10 cellular contexts compared by ENCODE assay signal in genomic region chrX:154040307-154040756, GRCh38. TPM values are rescaled to one million over a fixed set of nuclear protein-coding genes. Genes with fewer than 3 reads are reported as not detected.
DNase-seq lines count a peak whose midpoint lies in the region; ATAC-seq, FAIRE-seq and TF ChIP-seq lines count a peak whose summit lies in the region.
"Had no signal": no experiment of that assay in that cellular context is flagged by ENCODE, and none has a peak within 500 bp of the region (broad histone marks: within the 10 kb centered on the region; RNA-seq: fewer than 3 reads in every experiment).

No MANE protein-coding gene starts in this region.

- no peak for TF ChIP-seq POLR2A in H54 (IDR thresholded peaks at IDR 0.05; ENCODE audit: low read depth, low read length)

- ATAC-seq in activated naive CD4-positive, alpha-beta T cell treated with anti-CD3 and anti-CD28 coated beads, Interleukin-2, amount 50 U/mL, for 72 hours, result peak; percentile 83 to 84
- ATAC-seq in left lung (peak; percentile 48), upper lobe of right lung (peak; percentile 83), HG03045 (IDR thresholded peaks at IDR 0.05; ENCODE audit: unreplicated experiment) (no peak)

- no peak for TF ChIP-seq CTCF in left lung (IDR thresholded peaks at IDR 0.05)
- no peak for TF ChIP-seq CTCF in upper lobe of right lung (IDR thresholded peaks at IDR 0.05)

- peak overlapping the region; percentile 77 to 79 for H3K27ac Mint-ChIP-seq in activated naive CD4-positive, alpha-beta T cell treated with anti-CD3 and anti-CD28 coated beads, Interleukin-2, amount 50 U/mL, for 72 hours

- H3K27me3 ChIP-seq in adipocyte (replicated peaks; ENCODE audit: control insufficient read depth, insufficient read depth, low read length) (peaks cover 9% of the 10 kb centered on the region), left lung (no peaks in the 10 kb centered on the region), upper lobe of right lung (no peaks in the 10 kb centered on the region)

- peak overlapping the region; percentile 35 for H3K9ac ChIP-seq in adipocyte (ENCODE audit: low read length)
- H3K9ac ChIP-seq: KMS-11 had no signal

- H3K4me1 ChIP-seq in adipocyte (ENCODE audit: control insufficient read depth, insufficient read depth, low read length) (peaks cover 55% of the 10 kb centered on the region), left lung (peaks cover 4 to 63% of the 10 kb centered on the region in 2 donors), upper lobe of right lung (peaks cover 10% of the 10 kb centered on the region)

- no peaks in the 10 kb centered on the region for H3K36me3 Mint-ChIP-seq in activated naive CD4-positive, alpha-beta T cell treated with anti-CD3 and anti-CD28 coated beads, Interleukin-2, amount 50 U/mL, for 72 hours

- DNase-seq in activated naive CD4-positive, alpha-beta T cell treated with anti-CD3 and anti-CD28 coated beads, Interleukin-2, amount 50 U/mL, for 72 hours (ENCODE audit: low spot score in 2 of 2), result no peak
- no peak for DNase-seq in activated naive CD4-positive, alpha-beta T cell treated with Interleukin-2 at 50 U/mL for 16 hours
- DNase-seq in adipocyte (ENCODE audit: low read depth) (peak; percentile 82), left lung (no peak), upper lobe of right lung (no peak), H54 (ENCODE audit: insufficient read length, low spot score) (no peak)
- no peak for DNase-seq in stimulated activated CD4-positive, alpha-beta T cell treated with anti-CD3 and anti-CD28 coated beads, Interleukin-2, amount 100 ng/mL, for 24 hours
- DNase-seq: heart right ventricle had no signal

- FAIRE-seq in H54 (lab: Jason Lieb, UNC), result no peak

- H3K9me3 Mint-ChIP-seq in activated naive CD4-positive, alpha-beta T cell treated with anti-CD3 and anti-CD28 coated beads, Interleukin-2, amount 50 U/mL, for 72 hours, result no peaks in the 10 kb centered on the region

- intact Hi-C loops in left lung (cut with DNase I), result no loop called here
- intact Hi-C loops in upper lobe of right lung (cut with DNase I), result no loop called here

- H3K36me3 ChIP-seq in adipocyte (ENCODE audit: control insufficient read depth, insufficient read depth, low read length, severe bottlenecking), result no peaks in the 10 kb centered on the region
- no peaks in the 10 kb centered on the region for H3K36me3 ChIP-seq in left lung
- H3K36me3 ChIP-seq in upper lobe of right lung, result no peaks in the 10 kb centered on the region

- H3K27ac ChIP-seq in left lung, result peak overlapping the region; percentile 9 to 85
- peak overlapping the region; percentile 36 for H3K27ac ChIP-seq in upper lobe of right lung
- H3K27ac ChIP-seq: KMS-11 had no signal

- H3K4me3 ChIP-seq in adipocyte (ENCODE audit: low read length) (peak overlapping the region; percentile 20), left lung (no peak overlapping the region), upper lobe of right lung (no peak overlapping the region)
- H3K4me3 ChIP-seq: heart right ventricle had no signal

- H3K9me3 ChIP-seq in adipocyte (ENCODE audit: control insufficient read depth, low read length) (no peaks in the 10 kb centered on the region), left lung (no peaks in the 10 kb centered on the region), upper lobe of right lung (no peaks in the 10 kb centered on the region)
- H3K9me3 ChIP-seq: heart right ventricle had no signal

RNA-seq across cellular contexts. Expression of gene IRAK1, which starts 20.6 kb away (rescaled TPM):
- total RNA-seq in activated naive CD4-positive, alpha-beta T cell treated with anti-CD3 and anti-CD28 coated beads, Interleukin-2, amount 50 U/mL, for 72 hours, result 100 to 1,000 TPM; 104 to 123 TPM
- total RNA-seq in left lung (100 to 1,000 TPM in 1 of 2 donors, 10 to 100 TPM in 1; 92.1 to 172 TPM), upper lobe of right lung (89.4 TPM)

RNA-seq across cellular contexts. Expression of gene MECP2, which starts 57.2 kb away (rescaled TPM):
- 10 to 100 TPM; 61.0 to 84.9 TPM for total RNA-seq in activated naive CD4-positive, alpha-beta T cell treated with anti-CD3 and anti-CD28 coated beads, Interleukin-2, amount 50 U/mL, for 72 hours
- total RNA-seq in left lung (10 to 100 TPM; 36.2 to 47.1 TPM), upper lobe of right lung (58.6 TPM)
